ENCODE assay signal across 11 cellular contexts in the genomic region with DNA sequence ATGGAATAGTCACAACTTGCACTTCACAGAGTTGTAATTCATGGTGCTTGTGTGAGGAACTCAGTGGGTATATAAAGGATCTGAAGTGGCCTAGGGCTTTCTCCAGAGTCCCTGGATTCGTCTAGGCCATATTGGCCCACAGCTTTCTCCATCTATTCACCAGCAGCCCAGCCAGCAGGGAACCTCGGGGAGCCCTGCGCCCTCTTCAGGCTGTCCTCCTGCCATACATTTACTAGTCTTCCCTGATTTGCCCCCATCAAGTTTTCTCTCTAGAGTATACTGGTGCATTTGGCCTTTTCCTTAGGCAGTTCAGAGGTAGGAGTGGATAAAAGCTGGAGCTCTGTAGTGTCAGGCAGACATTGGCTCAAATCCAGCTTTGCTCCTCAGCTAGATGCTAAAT.
DNase-seq lines count a peak whose midpoint lies in the region; ATAC-seq and TF ChIP-seq lines count a peak whose summit lies in the region.
"Had no signal": no experiment of that assay in that cellular context is flagged by ENCODE, and none has a peak within 500 bp of the region (broad histone marks: within the 10 kb centered on the region; RNA-seq: fewer than 3 reads in every experiment).

No MANE protein-coding gene starts in this region.

- H3K36me3 Mint-ChIP-seq in glutamatergic neuron (ENCODE audit: unreplicated experiment), result peaks cover 5% of the 10 kb centered on the region

- peaks cover 27% of the 10 kb centered on the region for H3K4me1 Mint-ChIP-seq in glutamatergic neuron (ENCODE audit: low read depth, unreplicated experiment)

- H3K9me3 ChIP-seq in heart right ventricle, result no peaks in the 10 kb centered on the region
- H3K9me3 ChIP-seq in right atrium auricular region, result no peaks in the 10 kb centered on the region
- H3K9me3 ChIP-seq in upper lobe of right lung, result no peaks in the 10 kb centered on the region
- H3K9me3 ChIP-seq: sigmoid colon, thoracic aorta had no signal

- H3K27me3 ChIP-seq in heart right ventricle (no peaks in the 10 kb centered on the region), right atrium auricular region (no peaks in the 10 kb centered on the region), upper lobe of right lung (no peaks in the 10 kb centered on the region)
- H3K27me3 ChIP-seq: sigmoid colon had no signal

- TF ChIP-seq CTCF in heart right ventricle (IDR thresholded peaks at IDR 0.05) (peak in 7 of 9 donors; percentile 34 to 54 (median 44)), right atrium auricular region (IDR thresholded peaks at IDR 0.05) (peak in 1 of 2 donors; percentile 46), glutamatergic neuron (IDR thresholded peaks at IDR 0.05; ENCODE audit: partially characterized antibody, unreplicated experiment) (peak; percentile 22), upper lobe of right lung (IDR thresholded peaks at IDR 0.05) (peak; percentile 26)

- peaks cover 7% of the 10 kb centered on the region for H3K27me3 Mint-ChIP-seq in glutamatergic neuron (ENCODE audit: unreplicated experiment)

- peaks cover 12% of the 10 kb centered on the region for H3K9me3 Mint-ChIP-seq in glutamatergic neuron (ENCODE audit: unreplicated experiment)

- intact Hi-C loops in heart right ventricle (cut with DNase I) (loop anchor here in 4 of 10 donors (5.0 to 10.0 kb wide), 4 partner anchors 276 to 584 kb away; a partner anchor contains a TSS), upper lobe of right lung (cut with DNase I) (no loop called here)

- no peak overlapping the region for H3K4me3 Mint-ChIP-seq in glutamatergic neuron (ENCODE audit: unreplicated experiment)

- no peaks in the 10 kb centered on the region for H3K36me3 ChIP-seq in heart right ventricle
- H3K36me3 ChIP-seq in right atrium auricular region, result no peaks in the 10 kb centered on the region
- H3K36me3 ChIP-seq in upper lobe of right lung, result no peaks in the 10 kb centered on the region
- H3K36me3 ChIP-seq: sigmoid colon, thoracic aorta had no signal

- DNase-seq in heart right ventricle (no peak), right atrium auricular region (ENCODE audit: low spot score) (no peak), NCI-H2227 (lab: John Stamatoyannopoulos, UW; ENCODE audit: unreplicated experiment) (peak; percentile 11), glutamatergic neuron (peak; percentile 69), upper lobe of right lung (peak; percentile 60), NCI-H345 treated with DMSO at 0.1 percent for 48 hours (lab: John Stamatoyannopoulos, UW; ENCODE audit: unreplicated experiment) (no peak), DMS79 (lab: John Stamatoyannopoulos, UW) (no peak)
- DNase-seq in activated naive CD4-positive, alpha-beta T cell (lab: John Stamatoyannopoulos, UW), result no peak
- DNase-seq: NCI-H446 treated with DMSO at 0.1 percent for 48 hours, sigmoid colon had no signal

- H3K4me3 ChIP-seq in heart right ventricle (no peak overlapping the region), right atrium auricular region (no peak overlapping the region), upper lobe of right lung (no peak overlapping the region)
- H3K4me3 ChIP-seq: sigmoid colon, thoracic aorta had no signal

- 37 to 54% methylated on average over 3 of the region's 3 CpGs for WGBS in heart right ventricle, 2 donors

- no peak overlapping the region for H3K27ac Mint-ChIP-seq in glutamatergic neuron (ENCODE audit: unreplicated experiment)

- H3K27ac ChIP-seq in heart right ventricle (no peak overlapping the region), right atrium auricular region (no peak overlapping the region), upper lobe of right lung (no peak overlapping the region)
- H3K27ac ChIP-seq: sigmoid colon, thoracic aorta had no signal

- H3K4me1 ChIP-seq in heart right ventricle (peaks cover 0 to 11% (median 4%) of the 10 kb centered on the region in 9 donors), right atrium auricular region (no peaks in the 10 kb centered on the region), upper lobe of right lung (no peaks in the 10 kb centered on the region)
- H3K4me1 ChIP-seq: sigmoid colon had no signal

- ATAC-seq in heart right ventricle, result no peak
- peak; percentile 54 for ATAC-seq in upper lobe of right lung

Comparison
In these comparisons a context has a peak if more than half of its experiments do, and no peak if none do; other contexts are left out.
1. DNase-seq: peak in NCI-H2227 (single experiment), glutamatergic neuron (single experiment) and upper lobe of right lung (single experiment); none in heart right ventricle (0 of 2), right atrium auricular region (single experiment), NCI-H345 treated with DMSO at 0.1 percent for 48 hours (single experiment), DMS79 (single experiment) and activated naive CD4-positive, alpha-beta T cell (0 of 4).